In genomic region chr10:111158601-111159000, GRCh38 we compare ENCODE assay signal across 22 cellular contexts.
DNase-seq lines count a peak whose midpoint lies in the region; ATAC-seq and TF ChIP-seq lines count a peak whose summit lies in the region.
"Had no signal": no experiment of that assay in that cellular context is flagged by ENCODE, and none has a peak within 500 bp of the region (broad histone marks: within the 10 kb centered on the region; RNA-seq: fewer than 3 reads in every experiment).

No MANE protein-coding gene starts in this region.

- no peak for TF ChIP-seq CTCF in AG10803 (conservative IDR thresholded peaks at IDR 0.05; ENCODE audit: low read length)
- no peak for TF ChIP-seq CTCF in CD8-positive, alpha-beta T cell (IDR thresholded peaks at IDR 0.05)

- H3K9me3 Mint-ChIP-seq in CD8-positive, alpha-beta T cell, result no peaks in the 10 kb centered on the region
- H3K9me3 Mint-ChIP-seq: CD4-positive, alpha-beta T cell; HFFc6 had no signal

- peaks cover 8% of the 10 kb centered on the region for H3K27me3 ChIP-seq in CD8-positive, alpha-beta T cell (ENCODE audit: insufficient read depth, low read length)
- H3K27me3 ChIP-seq: BLaER1 treated with 17β-estradiol and CSF1 and Interleukin-3, amounts not matched to agents 10 nM and 100 nM had no signal

- no peaks in the 10 kb centered on the region for H3K4me1 Mint-ChIP-seq in CD8-positive, alpha-beta T cell (ENCODE audit: low read depth)
- H3K4me1 Mint-ChIP-seq: CD14-positive monocyte had no signal

- ATAC-seq in HG02798 (IDR thresholded peaks at IDR 0.05; ENCODE audit: poor library complexity, unreplicated experiment), result no peak
- no peak for ATAC-seq in GM18907 (IDR thresholded peaks at IDR 0.05; ENCODE audit: unreplicated experiment)
- ATAC-seq in CD8-positive, alpha-beta T cell, result no peak
- ATAC-seq: A549 had no signal

- intact Hi-C loops in CD8-positive, alpha-beta T cell (cut with DNase I, micrococcal nuclease), result no loop called here

- DNase-seq in AG10803 (ENCODE audit: low read depth) (peak; percentile 13), EL (peak; percentile 19), HS-5 (ENCODE audit: low read depth) (peak; percentile 8), stromal cell of bone marrow (ENCODE audit: low read depth) (peak; percentile 8)
- DNase-seq in CD8-positive, alpha-beta T cell, result no peak
- DNase-seq: 8988T; ACHN; AML-193; BE2C; CD4-positive, alpha-beta T cell; COR-L47; DMS153; DND-41; GF-D8; GOT3; HFFc6 had no signal

- H3K4me1 ChIP-seq in CD8-positive, alpha-beta T cell (ENCODE audit: insufficient read depth, low read length), result no peaks in the 10 kb centered on the region
- H3K4me1 ChIP-seq: A549; BE2C; BLaER1 treated with 17β-estradiol and CSF1 and Interleukin-3, amounts not matched to agents 10 nM and 100 nM; HAP-1 had no signal

- H3K27ac ChIP-seq in CD8-positive, alpha-beta T cell (ENCODE audit: low read depth, low read length), result no peak overlapping the region
- H3K27ac ChIP-seq: A549; BLaER1 treated with 17β-estradiol and CSF1 and Interleukin-3, amounts not matched to agents 10 nM and 100 nM had no signal

- H3K27me3 Mint-ChIP-seq in CD8-positive, alpha-beta T cell (ENCODE audit: low read depth), result peaks cover 37% of the 10 kb centered on the region

- POLR2A ChIA-PET in CD8-positive, alpha-beta T cell (lab: Charles Lee), result no interaction called here

- H3K4me3 ChIP-seq in AG10803 (ENCODE audit: low read length), result no peak overlapping the region
- no peak overlapping the region for H3K4me3 ChIP-seq in CD8-positive, alpha-beta T cell (ENCODE audit: low read depth, low read length)
- H3K4me3 ChIP-seq: A549; BLaER1 treated with 17β-estradiol and CSF1 and Interleukin-3, amounts not matched to agents 10 nM and 100 nM; HAP-1 had no signal

- no peak overlapping the region for H3K27ac Mint-ChIP-seq in CD8-positive, alpha-beta T cell
- H3K27ac Mint-ChIP-seq: CD14-positive monocyte; CD4-positive, alpha-beta T cell; HFFc6 had no signal

- no peaks in the 10 kb centered on the region for H3K36me3 Mint-ChIP-seq in CD8-positive, alpha-beta T cell
- H3K36me3 Mint-ChIP-seq: CD14-positive monocyte had no signal

- no peak overlapping the region for H3K4me3 Mint-ChIP-seq in CD8-positive, alpha-beta T cell
- H3K4me3 Mint-ChIP-seq: CD14-positive monocyte; CD4-positive, alpha-beta T cell; HFFc6 had no signal

- no peaks in the 10 kb centered on the region for H3K36me3 ChIP-seq in CD8-positive, alpha-beta T cell (ENCODE audit: insufficient read depth, low read length)
- H3K36me3 ChIP-seq: BE2C; BLaER1 treated with 17β-estradiol and CSF1 and Interleukin-3, amounts not matched to agents 10 nM and 100 nM; HAP-1 had no signal

- H3K9me3 ChIP-seq in CD8-positive, alpha-beta T cell (ENCODE audit: low read length), result no peaks in the 10 kb centered on the region
- H3K9me3 ChIP-seq: A549; BE2C; BLaER1 treated with 17β-estradiol and CSF1 and Interleukin-3, amounts not matched to agents 10 nM and 100 nM; HAP-1 had no signal

- CTCF ChIA-PET in CD8-positive, alpha-beta T cell (lab: Charles Lee), result no interaction called here

Comparison
In these comparisons a context has a peak if more than half of its experiments do, and no peak if none do; other contexts are left out.
1. DNase-seq: peak in AG10803 (single experiment), EL (single experiment), HS-5 (single experiment) and stromal cell of bone marrow (single experiment); none in CD8-positive, alpha-beta T cell (0 of 7).